ENCODE assay signal across 10 cellular contexts in the genomic region with DNA sequence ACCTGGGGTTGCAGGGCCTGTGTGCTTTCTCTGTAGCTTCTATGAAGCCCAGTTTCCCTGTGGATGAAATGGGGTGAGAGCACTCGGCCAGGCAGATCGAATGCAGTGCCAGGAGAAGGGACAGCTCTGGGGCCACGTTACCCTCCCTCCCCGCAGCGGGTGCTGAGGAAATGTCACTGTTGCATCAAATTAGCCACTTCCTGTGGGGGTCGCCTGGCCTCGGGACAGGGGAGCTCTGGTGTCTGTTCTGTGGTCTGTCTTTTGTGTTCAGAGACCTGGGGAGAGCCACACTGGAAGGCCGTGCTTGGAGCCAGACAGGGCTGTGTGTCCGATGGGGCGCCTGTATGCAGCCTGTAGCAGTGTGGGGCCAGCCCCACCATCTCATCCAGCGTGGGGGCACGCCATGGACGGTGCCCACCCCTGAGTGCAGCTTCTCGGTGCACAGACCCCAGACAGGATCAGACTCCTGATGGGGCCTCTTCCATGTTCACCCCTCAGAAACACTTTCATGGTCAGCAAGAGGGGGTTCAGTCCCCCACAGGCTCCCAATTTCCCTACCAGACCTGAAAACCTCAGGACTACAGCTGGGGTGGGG. TPM values are rescaled to one million over a fixed set of nuclear protein-coding genes. Genes with fewer than 3 reads are reported as not detected.
DNase-seq lines count a peak whose midpoint lies in the region; ATAC-seq, FAIRE-seq and TF ChIP-seq lines count a peak whose summit lies in the region.
"Had no signal": no experiment of that assay in that cellular context is flagged by ENCODE, and none has a peak within 500 bp of the region (broad histone marks: within the 10 kb centered on the region; RNA-seq: fewer than 3 reads in every experiment).

No MANE protein-coding gene starts in this region.

- H3K9me3 Mint-ChIP-seq in endothelial cell (ENCODE audit: unreplicated experiment), result no peaks in the 10 kb centered on the region

- DNase-seq in RCC 7860 (ENCODE audit: low spot score), result peak; percentile 21
- DNase-seq in endothelial cell (ENCODE audit: low spot score), result peak; percentile 49
- no peak for DNase-seq in esophagus muscularis mucosa (ENCODE audit: extremely low spot score)
- no peak for DNase-seq in GOT3 (lab: John Stamatoyannopoulos, UW)
- DNase-seq in midbrain (lab: John Stamatoyannopoulos, UW), result no peak

- H3K27me3 ChIP-seq in esophagus muscularis mucosa, result no peaks in the 10 kb centered on the region
- H3K27me3 ChIP-seq: upper lobe of left lung had no signal

- TF ChIP-seq POLR2A in esophagus muscularis mucosa (IDR thresholded peaks at IDR 0.05; ENCODE audit: low read depth), result no peak

- H3K9me3 ChIP-seq in esophagus muscularis mucosa, result no peaks in the 10 kb centered on the region
- H3K9me3 ChIP-seq: upper lobe of left lung had no signal

- no peak for TF ChIP-seq EP300 in esophagus muscularis mucosa (IDR thresholded peaks at IDR 0.05)

- TF ChIP-seq CTCF in endothelial cell (IDR thresholded peaks at IDR 0.05; ENCODE audit: unreplicated experiment), result no peak
- TF ChIP-seq CTCF in esophagus muscularis mucosa (IDR thresholded peaks at IDR 0.05), result no peak

- WGBS in esophagus muscularis mucosa, result 81% methylated on average over 3 of the region's 14 CpGs

- no peak overlapping the region for H3K4me3 ChIP-seq in esophagus muscularis mucosa

- H3K36me3 ChIP-seq in esophagus muscularis mucosa, result peaks cover 16 to 37% (median 31%) of the 10 kb centered on the region in 4 donors

- no peak for FAIRE-seq in RCC 7860 (lab: Jason Lieb, UNC)
- FAIRE-seq: islet of Langerhans had no signal

- H3K27ac ChIP-seq in esophagus muscularis mucosa (replicated peaks in 1 of 4), result no peak overlapping the region

- peaks cover 37 to 47% (median 46%) of the 10 kb centered on the region in 4 donors for H3K4me1 ChIP-seq in esophagus muscularis mucosa

- peak overlapping the region; percentile 87 for H3K27ac Mint-ChIP-seq in endothelial cell (ENCODE audit: unreplicated experiment)

- H3K4me1 Mint-ChIP-seq in endothelial cell (ENCODE audit: unreplicated experiment), result peaks cover 9% of the 10 kb centered on the region

- H3K4me3 Mint-ChIP-seq in endothelial cell (ENCODE audit: unreplicated experiment), result peak overlapping the region; percentile 56

- peak; percentile 51 for ATAC-seq in GM18511 (IDR thresholded peaks at IDR 0.05; ENCODE audit: unreplicated experiment)
- peak; percentile 54 for ATAC-seq in HG02642 (IDR thresholded peaks at IDR 0.05; ENCODE audit: poor library complexity, unreplicated experiment)
- ATAC-seq in GM21526 (IDR thresholded peaks at IDR 0.05; ENCODE audit: low FRiP score, unreplicated experiment), result no peak

- H3K36me3 Mint-ChIP-seq in endothelial cell (ENCODE audit: low read depth, unreplicated experiment), result peaks cover 2% of the 10 kb centered on the region

- H3K27me3 Mint-ChIP-seq in endothelial cell (ENCODE audit: unreplicated experiment), result peaks cover 9% of the 10 kb centered on the region

- intact Hi-C loops in esophagus muscularis mucosa (cut with DNase I), result no loop called here

RNA-seq across cellular contexts. Expression of gene TTYH3, which starts 13.6 kb away (rescaled TPM):
- total RNA-seq in endothelial cell (ENCODE audit: unreplicated experiment) (250 TPM), esophagus muscularis mucosa (10 to 100 TPM; 17.4 to 25.7 (median 20.2) TPM)

RNA-seq across cellular contexts. Expression of gene AMZ1, which starts 42.6 kb away (rescaled TPM):
- total RNA-seq in endothelial cell (ENCODE audit: unreplicated experiment) (0.05 TPM), esophagus muscularis mucosa (1 to 10 TPM in 1 of 4 donors, under 1 TPM in 3; under 0.01 to 1.2 (median 0.53) TPM)

Comparison
In these comparisons a context has a peak if more than half of its experiments do, and no peak if none do; other contexts are left out.
1. DNase-seq: peak in RCC 7860 (single experiment) and endothelial cell (single experiment); none in esophagus muscularis mucosa (single experiment), GOT3 (single experiment) and midbrain (single experiment).